In the genomic region with DNA sequence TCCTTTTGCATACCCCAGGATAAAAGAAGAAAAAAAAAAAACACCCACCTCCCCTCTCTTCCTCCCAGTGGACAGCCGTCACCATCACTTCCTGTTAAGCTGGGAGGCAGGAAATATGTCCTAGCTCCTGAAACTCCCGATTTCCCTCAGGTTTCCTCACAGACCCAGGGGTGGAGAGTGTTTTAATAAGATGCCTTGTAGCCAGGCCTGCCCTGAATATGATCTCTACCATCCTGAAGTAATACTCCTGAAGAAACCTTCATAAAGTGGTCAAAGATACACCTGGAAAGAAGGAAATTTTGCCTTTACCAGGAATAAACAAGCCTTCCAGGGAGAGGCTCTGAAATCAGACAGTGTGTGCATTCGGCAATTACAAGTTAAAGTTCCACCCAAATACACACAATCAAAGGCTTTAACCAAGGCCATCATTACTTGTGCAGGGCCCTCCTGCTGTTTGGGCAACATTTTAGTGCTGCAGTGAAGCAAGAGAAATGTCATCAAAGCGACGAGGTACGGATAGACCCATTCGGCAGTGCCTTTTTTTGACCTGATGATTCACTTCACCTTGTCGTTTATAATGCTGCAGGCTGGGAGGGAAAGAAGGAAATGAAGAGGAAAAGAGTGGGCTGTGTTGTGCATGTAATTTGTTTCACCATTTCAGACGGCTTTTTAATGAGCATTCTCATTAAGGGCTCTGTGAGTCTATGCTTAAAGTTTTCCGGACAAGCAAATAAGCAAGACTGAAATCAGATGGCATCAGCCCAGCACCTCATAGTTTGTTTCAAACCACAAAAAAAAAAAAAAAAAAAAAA, we compare ENCODE assay signal across 12 cellular contexts. TPM values are rescaled to one million over a fixed set of nuclear protein-coding genes. Genes with fewer than 3 reads are reported as not detected.
DNase-seq lines count a peak whose midpoint lies in the region; ATAC-seq and TF ChIP-seq lines count a peak whose summit lies in the region.
"Had no signal": no experiment of that assay in that cellular context is flagged by ENCODE, and none has a peak within 500 bp of the region (broad histone marks: within the 10 kb centered on the region; RNA-seq: fewer than 3 reads in every experiment).

No MANE protein-coding gene starts in this region.

- H3K27ac Mint-ChIP-seq in mesothelial cell of epicardium = peak overlapping the region; percentile 65
- no peak overlapping the region for H3K27ac Mint-ChIP-seq in activated CD8-positive, alpha-beta T cell treated with anti-CD3 and anti-CD28 coated beads, Interleukin-2, amount 10 ng/mL, durations not matched to agents 7 days and 5 days
- H3K27ac Mint-ChIP-seq in activated naive CD8-positive, alpha-beta T cell treated with anti-CD3 and anti-CD28 coated beads for 36 hours = no peak overlapping the region

- no peaks in the 10 kb centered on the region for H3K9me3 Mint-ChIP-seq in mesothelial cell of epicardium
- H3K9me3 Mint-ChIP-seq in activated CD8-positive, alpha-beta T cell treated with anti-CD3 and anti-CD28 coated beads, Interleukin-2, amount 10 ng/mL, durations not matched to agents 7 days and 5 days (ENCODE audit: insufficient read depth) = no peaks in the 10 kb centered on the region
- no peaks in the 10 kb centered on the region for H3K9me3 Mint-ChIP-seq in activated naive CD8-positive, alpha-beta T cell treated with anti-CD3 and anti-CD28 coated beads for 36 hours

- no peak for TF ChIP-seq EP300 in upper lobe of left lung (IDR thresholded peaks at IDR 0.05)

- no peak overlapping the region for H3K4me3 ChIP-seq in upper lobe of left lung

- 38 to 45% methylated on average over 10 of the region's 10 CpGs for WGBS in upper lobe of left lung, 2 donors

- no peaks in the 10 kb centered on the region for H3K36me3 Mint-ChIP-seq in mesothelial cell of epicardium
- no peaks in the 10 kb centered on the region for H3K36me3 Mint-ChIP-seq in activated CD8-positive, alpha-beta T cell treated with anti-CD3 and anti-CD28 coated beads, Interleukin-2, amount 10 ng/mL, durations not matched to agents 7 days and 5 days (ENCODE audit: low read depth)
- H3K36me3 Mint-ChIP-seq in activated naive CD8-positive, alpha-beta T cell treated with anti-CD3 and anti-CD28 coated beads for 36 hours = no peaks in the 10 kb centered on the region

- H3K9me3 ChIP-seq in upper lobe of left lung = no peaks in the 10 kb centered on the region

- DNase-seq in ACHN = peak; percentile 63
- peak; percentile 59 for DNase-seq in M059J (ENCODE audit: low read depth)
- DNase-seq in dermis microvascular lymphatic vessel endothelial cell (ENCODE audit: low read depth in 2 of 2) = peak; percentile 55 to 59
- no peak for DNase-seq in mesothelial cell of epicardium (ENCODE audit: low spot score in 2 of 2, unreplicated experiment in 2 of 2)
- no peak for DNase-seq in upper lobe of left lung
- no peak for DNase-seq in activated CD8-positive, alpha-beta T cell treated with anti-CD3 and anti-CD28 coated beads, Interleukin-2, amount 10 ng/mL, durations not matched to agents 7 days and 5 days
- no peak for DNase-seq in activated naive CD8-positive, alpha-beta T cell treated with anti-CD3 and anti-CD28 coated beads for 36 hours
- DNase-seq: central memory CD4-positive, alpha-beta T cell; stimulated activated CD4-positive, alpha-beta T cell treated with anti-CD3 and anti-CD28 coated beads, Interleukin-2, amount 100 ng/mL, for 48 hours had no signal

- no peak for ATAC-seq in HG03460 (IDR thresholded peaks at IDR 0.05; ENCODE audit: unreplicated experiment)
- no peak for ATAC-seq in upper lobe of left lung (ENCODE audit: low FRiP score in 2 of 2)
- ATAC-seq in activated CD8-positive, alpha-beta T cell treated with anti-CD3 and anti-CD28 coated beads, Interleukin-2, amount 10 ng/mL, durations not matched to agents 7 days and 5 days = no peak

- H3K4me1 Mint-ChIP-seq in mesothelial cell of epicardium = peaks cover 18% of the 10 kb centered on the region
- no peaks in the 10 kb centered on the region for H3K4me1 Mint-ChIP-seq in activated CD8-positive, alpha-beta T cell treated with anti-CD3 and anti-CD28 coated beads, Interleukin-2, amount 10 ng/mL, durations not matched to agents 7 days and 5 days (ENCODE audit: low read depth)
- no peaks in the 10 kb centered on the region for H3K4me1 Mint-ChIP-seq in activated naive CD8-positive, alpha-beta T cell treated with anti-CD3 and anti-CD28 coated beads for 36 hours

- H3K36me3 ChIP-seq in upper lobe of left lung = no peaks in the 10 kb centered on the region

- CTCF ChIA-PET in activated CD8-positive, alpha-beta T cell treated with anti-CD3 and anti-CD28 coated beads, Interleukin-2, amount 10 ng/mL, durations not matched to agents 7 days and 5 days (lab: Charles Lee) = no interaction called here

- TF ChIP-seq CTCF in mesothelial cell of epicardium (IDR thresholded peaks at IDR 0.05; ENCODE audit: unreplicated experiment) (no peak), upper lobe of left lung (IDR thresholded peaks at IDR 0.05) (no peak)

- POLR2A ChIA-PET in activated CD8-positive, alpha-beta T cell treated with anti-CD3 and anti-CD28 coated beads, Interleukin-2, amount 10 ng/mL, durations not matched to agents 7 days and 5 days (lab: Charles Lee) = no interaction called here

- peak overlapping the region in 2 of 4 donors; percentile 44 to 51 for H3K27ac ChIP-seq in upper lobe of left lung
- H3K27ac ChIP-seq: KMS-11 had no signal

- no peak overlapping the region for H3K4me3 Mint-ChIP-seq in mesothelial cell of epicardium
- H3K4me3 Mint-ChIP-seq in activated CD8-positive, alpha-beta T cell treated with anti-CD3 and anti-CD28 coated beads, Interleukin-2, amount 10 ng/mL, durations not matched to agents 7 days and 5 days = no peak overlapping the region
- H3K4me3 Mint-ChIP-seq in activated naive CD8-positive, alpha-beta T cell treated with anti-CD3 and anti-CD28 coated beads for 36 hours = no peak overlapping the region

- H3K4me1 ChIP-seq in upper lobe of left lung = peaks cover 34 to 48% (median 37%) of the 10 kb centered on the region in 4 donors

- H3K27me3 ChIP-seq in upper lobe of left lung = no peaks in the 10 kb centered on the region

- in situ Hi-C loops in ACHN (cut with HindIII; ENCODE audit: low pct_ligation_motif_present, low pct_unique_long_range_greater_than_20kb, low sequenced_read_pairs) = no loop called here

- no peaks in the 10 kb centered on the region for H3K27me3 Mint-ChIP-seq in mesothelial cell of epicardium (ENCODE audit: low read depth)
- no peaks in the 10 kb centered on the region for H3K27me3 Mint-ChIP-seq in activated CD8-positive, alpha-beta T cell treated with anti-CD3 and anti-CD28 coated beads, Interleukin-2, amount 10 ng/mL, durations not matched to agents 7 days and 5 days (ENCODE audit: low read depth)
- H3K27me3 Mint-ChIP-seq in activated naive CD8-positive, alpha-beta T cell treated with anti-CD3 and anti-CD28 coated beads for 36 hours = no peaks in the 10 kb centered on the region

- no peak for TF ChIP-seq POLR2A in upper lobe of left lung (IDR thresholded peaks at IDR 0.05)

RNA-seq across cellular contexts. Expression of a gene that starts 41.0 kb away (rescaled TPM):
- total RNA-seq in M059J (2014; rRNA removed; shearing (Covaris generic)) = 9.7 and 14.8 TPM in 2 replicates
- total RNA-seq in dermis microvascular lymphatic vessel endothelial cell (12.6 and 19.1 TPM in 2 replicates), mesothelial cell of epicardium (35.0 to 35.7 TPM (median 35.5 TPM) in 3 replicates), upper lobe of left lung (10 to 100 TPM; 24.7 to 59.0 (median 41.6) TPM)
- total RNA-seq in activated CD8-positive, alpha-beta T cell treated with anti-CD3 and anti-CD28 coated beads, Interleukin-2, amount 10 ng/mL, durations not matched to agents 7 days and 5 days = not detected
- total RNA-seq in activated naive CD8-positive, alpha-beta T cell treated with anti-CD3 and anti-CD28 coated beads for 36 hours = not detected
- total RNA-seq: activated CD8-positive, alpha-beta memory T cell treated with anti-CD3 and anti-CD28 coated beads for 36 hours had no signal

Comparison
In these comparisons a context has a peak if more than half of its experiments do, and no peak if none do; other contexts are left out.
1. DNase-seq: peak in ACHN (single experiment), M059J (single experiment) and dermis microvascular lymphatic vessel endothelial cell (2 of 2); none in mesothelial cell of epicardium (0 of 2), upper lobe of left lung (0 of 2), activated CD8-positive, alpha-beta T cell treated with anti-CD3 and anti-CD28 coated beads, Interleukin-2, amount 10 ng/mL, durations not matched to agents 7 days and 5 days (single experiment) and activated naive CD8-positive, alpha-beta T cell treated with anti-CD3 and anti-CD28 coated beads for 36 hours (single experiment).
2. RNA of a gene that starts 41.0 kb away (total RNA-seq): 24.7 to 59.0 TPM in upper lobe of left lung, 35.0 to 35.7 TPM in mesothelial cell of epicardium, 9.7 to 14.8 TPM in M059J and 12.6 to 19.1 TPM in dermis microvascular lymphatic vessel endothelial cell; not detected in activated naive CD8-positive, alpha-beta T cell treated with anti-CD3 and anti-CD28 coated beads for 36 hours and not detected in activated CD8-positive, alpha-beta T cell treated with anti-CD3 and anti-CD28 coated beads, Interleukin-2, amount 10 ng/mL, durations not matched to agents 7 days and 5 days; every median in the first group is over 10 times any median in the second.